Comparison of ENCODE assay signal across 16 cellular contexts in genomic region chr14:98189521-98189920, GRCh38.
DNase-seq lines count a peak whose midpoint lies in the region; TF ChIP-seq lines count a peak whose summit lies in the region.
"Had no signal": no experiment of that assay in that cellular context is flagged by ENCODE, and none has a peak within 500 bp of the region (broad histone marks: within the 10 kb centered on the region; RNA-seq: fewer than 3 reads in every experiment).

No MANE protein-coding gene starts in this region.

- peak overlapping the region; percentile 97 for H3K27ac Mint-ChIP-seq in T-helper 2 cell treated with Interferon-gamma antibody and Interleukin-4, amounts not matched to agents 5 μg/mL and 100 μg/mL, for 36 hours
- H3K27ac Mint-ChIP-seq in stimulated activated naive CD8-positive, alpha-beta T cell treated with anti-CD3 and anti-CD28 coated beads, Interleukin-15, Interleukin-2, amounts not matched to agents 100 ng/mL and 50 ng/mL, for 24 hours: peak overlapping the region; percentile 100
- H3K27ac Mint-ChIP-seq in type B pancreatic cell: no peak overlapping the region
- H3K27ac Mint-ChIP-seq: HFFc6 had no signal

- TF ChIP-seq CTCF in type B pancreatic cell (conservative IDR thresholded peaks at IDR 0.05): no peak

- peak; percentile 48 for DNase-seq in activated T-cell treated with anti-CD3 and anti-CD28 coated beads, Interleukin-2, amount 50 U/mL, for 1 hour
- no peak for DNase-seq in activated T-cell treated with anti-CD3 and anti-CD28 coated beads for 4 hours
- peak; percentile 58 for DNase-seq in T-helper 2 cell treated with Interferon-gamma antibody and Interleukin-4, amounts not matched to agents 5 μg/mL and 100 μg/mL, for 36 hours (ENCODE audit: low spot score)
- peak; percentile 77 for DNase-seq in central memory CD4-positive, alpha-beta T cell
- no peak for DNase-seq in DMS53 treated with DMSO at 0.1 percent for 48 hours (lab: John Stamatoyannopoulos, UW; ENCODE audit: unreplicated experiment)
- DNase-seq in type B pancreatic cell (ENCODE audit: extremely low spot score, unreplicated experiment): no peak
- DNase-seq in cerebellar cortex (ENCODE audit: low spot score): no peak
- DNase-seq: Caco-2, dorsolateral prefrontal cortex, heart right ventricle, HFFc6, kidney glomerular epithelial cell, ovary, SHP77 treated with DMSO at 0.1 percent for 48 hours, testis had no signal

- no peaks in the 10 kb centered on the region for H3K9me3 Mint-ChIP-seq in T-helper 2 cell treated with Interferon-gamma antibody and Interleukin-4, amounts not matched to agents 5 μg/mL and 100 μg/mL, for 36 hours
- H3K9me3 Mint-ChIP-seq in stimulated activated naive CD8-positive, alpha-beta T cell treated with anti-CD3 and anti-CD28 coated beads, Interleukin-15, Interleukin-2, amounts not matched to agents 100 ng/mL and 50 ng/mL, for 24 hours: peaks cover 8% of the 10 kb centered on the region
- H3K9me3 Mint-ChIP-seq in type B pancreatic cell: no peaks in the 10 kb centered on the region

- no peaks in the 10 kb centered on the region for H3K27me3 Mint-ChIP-seq in T-helper 2 cell treated with Interferon-gamma antibody and Interleukin-4, amounts not matched to agents 5 μg/mL and 100 μg/mL, for 36 hours (ENCODE audit: low read depth)
- H3K27me3 Mint-ChIP-seq in stimulated activated naive CD8-positive, alpha-beta T cell treated with anti-CD3 and anti-CD28 coated beads, Interleukin-15, Interleukin-2, amounts not matched to agents 100 ng/mL and 50 ng/mL, for 24 hours: no peaks in the 10 kb centered on the region
- H3K27me3 Mint-ChIP-seq in type B pancreatic cell: no peaks in the 10 kb centered on the region

- peaks cover 12% of the 10 kb centered on the region for H3K36me3 Mint-ChIP-seq in T-helper 2 cell treated with Interferon-gamma antibody and Interleukin-4, amounts not matched to agents 5 μg/mL and 100 μg/mL, for 36 hours (ENCODE audit: low read depth)
- no peaks in the 10 kb centered on the region for H3K36me3 Mint-ChIP-seq in stimulated activated naive CD8-positive, alpha-beta T cell treated with anti-CD3 and anti-CD28 coated beads, Interleukin-15, Interleukin-2, amounts not matched to agents 100 ng/mL and 50 ng/mL, for 24 hours (ENCODE audit: low read depth)
- no peaks in the 10 kb centered on the region for H3K36me3 Mint-ChIP-seq in type B pancreatic cell

- peak overlapping the region; percentile 79 for H3K4me3 Mint-ChIP-seq in T-helper 2 cell treated with Interferon-gamma antibody and Interleukin-4, amounts not matched to agents 5 μg/mL and 100 μg/mL, for 36 hours
- peak overlapping the region; percentile 81 for H3K4me3 Mint-ChIP-seq in stimulated activated naive CD8-positive, alpha-beta T cell treated with anti-CD3 and anti-CD28 coated beads, Interleukin-15, Interleukin-2, amounts not matched to agents 100 ng/mL and 50 ng/mL, for 24 hours
- no peak overlapping the region for H3K4me3 Mint-ChIP-seq in type B pancreatic cell
- H3K4me3 Mint-ChIP-seq: HFFc6 had no signal

- H3K4me1 Mint-ChIP-seq in T-helper 2 cell treated with Interferon-gamma antibody and Interleukin-4, amounts not matched to agents 5 μg/mL and 100 μg/mL, for 36 hours (ENCODE audit: low read depth): peaks cover 92% of the 10 kb centered on the region
- peaks cover 98% of the 10 kb centered on the region for H3K4me1 Mint-ChIP-seq in stimulated activated naive CD8-positive, alpha-beta T cell treated with anti-CD3 and anti-CD28 coated beads, Interleukin-15, Interleukin-2, amounts not matched to agents 100 ng/mL and 50 ng/mL, for 24 hours (ENCODE audit: low read depth)
- peaks cover 5% of the 10 kb centered on the region for H3K4me1 Mint-ChIP-seq in type B pancreatic cell (ENCODE audit: unreplicated experiment)

Comparison
In these comparisons a context has a peak if more than half of its experiments do, and no peak if none do; other contexts are left out.
1. DNase-seq: peak in activated T-cell treated with anti-CD3 and anti-CD28 coated beads, Interleukin-2, amount 50 U/mL, for 1 hour (single experiment), T-helper 2 cell treated with Interferon-gamma antibody and Interleukin-4, amounts not matched to agents 5 μg/mL and 100 μg/mL, for 36 hours (single experiment) and central memory CD4-positive, alpha-beta T cell (single experiment); none in activated T-cell treated with anti-CD3 and anti-CD28 coated beads for 4 hours (single experiment), DMS53 treated with DMSO at 0.1 percent for 48 hours (single experiment), type B pancreatic cell (single experiment) and cerebellar cortex (single experiment).